Comparison of ENCODE assay signal across 8 cellular contexts in the genomic region with DNA sequence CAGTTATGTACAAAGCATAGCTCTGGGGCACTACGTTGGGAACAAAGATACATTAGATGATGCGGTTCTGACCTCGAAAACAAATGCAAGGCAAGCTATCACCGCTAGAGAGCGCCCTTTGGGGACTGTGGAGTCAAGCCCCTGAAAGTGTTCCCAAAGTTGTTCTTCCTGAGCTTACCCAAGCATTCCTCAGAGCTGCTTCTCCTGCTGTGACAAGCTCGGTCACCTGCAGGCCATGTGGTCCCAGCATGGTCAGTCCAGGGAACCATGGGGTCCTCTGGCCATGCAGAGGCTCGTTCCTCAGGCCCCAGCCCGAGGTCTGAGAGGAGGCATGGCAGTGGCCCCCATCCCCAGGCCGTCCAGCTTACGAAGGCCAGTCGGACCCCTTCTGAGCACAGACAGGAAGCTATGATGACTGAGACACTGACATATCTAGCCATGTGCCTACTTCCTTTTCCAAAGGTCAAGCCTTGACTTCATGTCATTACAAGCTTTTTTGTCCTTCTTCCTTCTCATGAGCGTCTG.
A peak's percentile ranks its signal among the peaks of the same experiment; 100 is the strongest.
DNase-seq lines count a peak whose midpoint lies in the region; ATAC-seq and TF ChIP-seq lines count a peak whose summit lies in the region.

No MANE protein-coding gene starts in this region.

- H3K27ac ChIP-seq in lower lobe of right lung = no peak overlapping the region
- no peak overlapping the region for H3K27ac ChIP-seq in gastrocnemius medialis

- CTCF ChIA-PET in BJ (lab: Yijun Ruan, JAX) = interaction anchor here (0.8 to 2.5 kb wide), 8 partner anchors 12 to 156 kb away, joined by 3 to 14 read pairs (median 3); partner anchors contain the start of gene ATP10A
- CTCF ChIA-PET in activated naive CD4-positive, alpha-beta T cell treated with anti-CD3 and anti-CD28 coated beads for 36 hours (lab: Charles Lee) = interaction anchor here (0.5 to 2.3 kb wide), 16 partner anchors 9 to 150 kb away, joined by 3 to 16 read pairs (median 3); no protein-coding TSS in a partner anchor

- intact Hi-C loops in activated naive CD4-positive, alpha-beta T cell treated with anti-CD3 and anti-CD28 coated beads for 36 hours (cut with micrococcal nuclease) = loop anchor here (1.0 kb wide), 1 partner anchor 151 kb away; no protein-coding TSS in a partner anchor
- intact Hi-C loops in lower lobe of right lung (cut with DNase I) (no loop called here), gastrocnemius medialis (cut with DNase I; ENCODE audit: low total_unique reads) (no loop called here)

- H3K4me1 ChIP-seq in lower lobe of right lung (peaks cover 33% of the 10 kb centered on the region), gastrocnemius medialis (peaks cover 0 to 6% of the 10 kb centered on the region in 2 donors)

- in situ Hi-C loops in gastrocnemius medialis (cut with MboI; ENCODE audit: low sequenced_read_pairs in 4 of 4) = no loop called here

- H3K36me3 ChIP-seq in BJ (ENCODE audit: control insufficient read depth, insufficient read depth, low read length) (peaks cover 6% of the 10 kb centered on the region; the same call in 1 of the 2 replicates), lower lobe of right lung (peaks cover 15% of the 10 kb centered on the region), gastrocnemius medialis (no peaks in the 10 kb centered on the region)

- no peak for DNase-seq in BJ (ENCODE audit: low read depth)
- DNase-seq in activated naive CD4-positive, alpha-beta T cell treated with anti-CD3 and anti-CD28 coated beads for 36 hours = peak; percentile 68
- DNase-seq in lower lobe of right lung = no peak
- DNase-seq in gastrocnemius medialis = no peak
- no peak for DNase-seq in NCI-H128 (lab: John Stamatoyannopoulos, UW; ENCODE audit: unreplicated experiment)

- H3K9me3 Mint-ChIP-seq in activated naive CD4-positive, alpha-beta T cell treated with anti-CD3 and anti-CD28 coated beads for 36 hours = no peaks in the 10 kb centered on the region

- no peaks in the 10 kb centered on the region for H3K27me3 Mint-ChIP-seq in activated naive CD4-positive, alpha-beta T cell treated with anti-CD3 and anti-CD28 coated beads for 36 hours (ENCODE audit: low read depth)

- no peak overlapping the region for H3K4me3 Mint-ChIP-seq in activated naive CD4-positive, alpha-beta T cell treated with anti-CD3 and anti-CD28 coated beads for 36 hours

- peak; percentile 53 for TF ChIP-seq CTCF in BJ (IDR thresholded peaks at IDR 0.05; ENCODE audit: insufficient read depth, low read depth, low read length)
- TF ChIP-seq CTCF in LNCAP (IDR thresholded peaks at IDR 0.05) = peak; percentile 34; the same call in 1 of the 2 replicates
- TF ChIP-seq CTCF in lower lobe of right lung (IDR thresholded peaks at IDR 0.05) = no peak
- no peak for TF ChIP-seq CTCF in gastrocnemius medialis (IDR thresholded peaks at IDR 0.05 in 4 of 5, conservative IDR thresholded peaks at IDR 0.05 in 1 of 5)

- H3K27ac Mint-ChIP-seq in activated naive CD4-positive, alpha-beta T cell treated with anti-CD3 and anti-CD28 coated beads for 36 hours = no peak overlapping the region

- H3K9me3 ChIP-seq in lower lobe of right lung (no peaks in the 10 kb centered on the region), gastrocnemius medialis (no peaks in the 10 kb centered on the region)

- H3K27me3 ChIP-seq in BJ (ENCODE audit: control insufficient read depth, insufficient read depth, low read length) (no peaks in the 10 kb centered on the region), lower lobe of right lung (ENCODE audit: low read depth) (no peaks in the 10 kb centered on the region), gastrocnemius medialis (no peaks in the 10 kb centered on the region)

- H3K4me1 Mint-ChIP-seq in activated naive CD4-positive, alpha-beta T cell treated with anti-CD3 and anti-CD28 coated beads for 36 hours (ENCODE audit: low read depth) = peaks cover 42% of the 10 kb centered on the region

- H3K36me3 Mint-ChIP-seq in activated naive CD4-positive, alpha-beta T cell treated with anti-CD3 and anti-CD28 coated beads for 36 hours (ENCODE audit: low read depth) = peaks cover 7% of the 10 kb centered on the region

- POLR2A ChIA-PET in BJ (lab: Charles Lee) = interaction anchor here (0.5 kb wide), 1 partner anchor 8 kb away, joined by 4 read pairs; no protein-coding TSS in a partner anchor

- TF ChIP-seq POLR2A in gastrocnemius medialis (IDR thresholded peaks at IDR 0.05) = no peak

- ATAC-seq in lower lobe of right lung = peak; percentile 6 to 12
- no peak for ATAC-seq in HG03159 (IDR thresholded peaks at IDR 0.05; ENCODE audit: unreplicated experiment)
- no peak for ATAC-seq in gastrocnemius medialis
- ATAC-seq in GM18907 (IDR thresholded peaks at IDR 0.05; ENCODE audit: unreplicated experiment) = no peak

- H3K4me3 ChIP-seq in BJ (ENCODE audit: low read depth, low read length) = no peak overlapping the region
- no peak overlapping the region for H3K4me3 ChIP-seq in lower lobe of right lung
- H3K4me3 ChIP-seq in gastrocnemius medialis = no peak overlapping the region

Comparison
In these comparisons a context has a peak if more than half of its experiments do, and no peak if none do; other contexts are left out.
1. CTCF ChIP-seq: peak in BJ (single experiment) and LNCAP (single experiment); none in lower lobe of right lung (single experiment) and gastrocnemius medialis (0 of 5).
2. ATAC-seq: peak in lower lobe of right lung (2 of 2); none in HG03159 (single experiment), gastrocnemius medialis (0 of 2) and GM18907 (single experiment).